ENCODE assay signal across 6 cellular contexts in genomic region chr7:74798223-74798622, GRCh38. TPM values are rescaled to one million over a fixed set of nuclear protein-coding genes. Genes with fewer than 3 reads are reported as not detected.
"Had no signal": no experiment of that assay in that cellular context is flagged by ENCODE, and none has a peak within 500 bp of the region (broad histone marks: within the 10 kb centered on the region; RNA-seq: fewer than 3 reads in every experiment).

No MANE protein-coding gene starts in this region.

RNA-seq across cellular contexts. Expression of gene NCF1, which starts 24.4 kb away (rescaled TPM):
- total RNA-seq: LHCN-M2, MCF 10A, NCI-H460, RPMI7951, SJCRH30, SK-MEL-5 had no signal
